Comparison of ENCODE assay signal across 3 cellular contexts in the genomic region with DNA sequence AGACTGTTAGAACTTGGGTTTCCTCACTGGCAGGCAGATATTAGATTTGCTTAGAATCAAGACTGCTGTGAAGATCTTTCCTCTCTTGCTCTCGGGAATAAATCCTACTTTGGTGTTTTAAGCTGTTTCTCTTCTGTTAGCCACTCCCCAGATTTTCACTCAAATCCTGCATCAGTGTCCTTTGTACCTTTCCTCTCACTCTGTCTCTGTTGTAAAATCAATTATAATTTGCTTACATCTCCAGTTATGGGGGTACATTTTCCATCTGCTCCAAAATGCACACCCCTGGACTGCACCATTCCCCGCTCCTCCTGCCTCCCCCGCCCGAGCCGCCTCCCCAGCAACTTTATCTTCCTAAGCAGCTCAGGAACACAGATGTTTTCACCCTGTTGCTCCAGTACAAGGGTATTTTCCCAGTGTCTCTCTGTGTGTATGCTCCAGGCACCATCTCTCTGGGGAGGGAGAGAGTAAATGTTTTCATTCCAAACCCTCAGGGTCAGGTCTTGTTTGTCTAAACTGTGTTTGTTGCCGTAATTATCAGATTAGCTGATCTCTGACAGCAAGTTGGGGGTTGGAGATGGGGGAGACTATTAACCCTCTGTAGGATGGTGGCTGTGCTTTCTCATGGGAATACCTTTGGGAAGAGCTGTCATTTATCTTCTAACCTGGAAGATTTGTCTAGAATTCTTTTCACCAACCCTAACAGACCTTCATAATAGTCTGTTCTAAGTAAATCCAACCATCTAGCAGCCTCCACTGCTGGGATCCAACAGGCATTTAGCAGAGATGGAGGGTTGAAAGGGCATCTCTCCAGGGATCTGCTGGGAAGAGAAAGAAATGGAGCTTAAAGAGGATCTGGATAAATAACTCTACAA.
TF ChIP-seq lines count a peak whose summit lies in the region.

No MANE protein-coding gene starts in this region.

TF ChIP-seq in SK-N-SH, 30 proteins besides CTCF, POLR2A, EP300 and RAD21 (continues in another document):
- TF ChIP-seq, protein P1, sequence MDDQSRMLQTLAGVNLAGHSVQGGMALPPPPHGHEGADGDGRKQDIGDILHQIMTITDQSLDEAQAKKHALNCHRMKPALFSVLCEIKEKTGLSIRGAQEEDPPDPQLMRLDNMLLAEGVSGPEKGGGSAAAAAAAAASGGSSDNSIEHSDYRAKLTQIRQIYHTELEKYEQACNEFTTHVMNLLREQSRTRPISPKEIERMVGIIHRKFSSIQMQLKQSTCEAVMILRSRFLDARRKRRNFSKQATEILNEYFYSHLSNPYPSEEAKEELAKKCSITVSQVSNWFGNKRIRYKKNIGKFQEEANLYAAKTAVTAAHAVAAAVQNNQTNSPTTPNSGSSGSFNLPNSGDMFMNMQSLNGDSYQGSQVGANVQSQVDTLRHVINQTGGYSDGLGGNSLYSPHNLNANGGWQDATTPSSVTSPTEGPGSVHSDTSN (IDR thresholded peaks at IDR 0.05) = no peak
- TF ChIP-seq, protein P2, sequence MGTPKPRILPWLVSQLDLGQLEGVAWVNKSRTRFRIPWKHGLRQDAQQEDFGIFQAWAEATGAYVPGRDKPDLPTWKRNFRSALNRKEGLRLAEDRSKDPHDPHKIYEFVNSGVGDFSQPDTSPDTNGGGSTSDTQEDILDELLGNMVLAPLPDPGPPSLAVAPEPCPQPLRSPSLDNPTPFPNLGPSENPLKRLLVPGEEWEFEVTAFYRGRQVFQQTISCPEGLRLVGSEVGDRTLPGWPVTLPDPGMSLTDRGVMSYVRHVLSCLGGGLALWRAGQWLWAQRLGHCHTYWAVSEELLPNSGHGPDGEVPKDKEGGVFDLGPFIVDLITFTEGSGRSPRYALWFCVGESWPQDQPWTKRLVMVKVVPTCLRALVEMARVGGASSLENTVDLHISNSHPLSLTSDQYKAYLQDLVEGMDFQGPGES (IDR thresholded peaks at IDR 0.05; ENCODE audit: low read depth, low read length) = no peak
- TF ChIP-seq, protein P3, sequence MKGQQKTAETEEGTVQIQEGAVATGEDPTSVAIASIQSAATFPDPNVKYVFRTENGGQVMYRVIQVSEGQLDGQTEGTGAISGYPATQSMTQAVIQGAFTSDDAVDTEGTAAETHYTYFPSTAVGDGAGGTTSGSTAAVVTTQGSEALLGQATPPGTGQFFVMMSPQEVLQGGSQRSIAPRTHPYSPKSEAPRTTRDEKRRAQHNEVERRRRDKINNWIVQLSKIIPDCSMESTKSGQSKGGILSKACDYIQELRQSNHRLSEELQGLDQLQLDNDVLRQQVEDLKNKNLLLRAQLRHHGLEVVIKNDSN (IDR thresholded peaks at IDR 0.05; ENCODE audit: borderline replicate concordance, low read depth) = no peak
- TF ChIP-seq, protein P4, sequence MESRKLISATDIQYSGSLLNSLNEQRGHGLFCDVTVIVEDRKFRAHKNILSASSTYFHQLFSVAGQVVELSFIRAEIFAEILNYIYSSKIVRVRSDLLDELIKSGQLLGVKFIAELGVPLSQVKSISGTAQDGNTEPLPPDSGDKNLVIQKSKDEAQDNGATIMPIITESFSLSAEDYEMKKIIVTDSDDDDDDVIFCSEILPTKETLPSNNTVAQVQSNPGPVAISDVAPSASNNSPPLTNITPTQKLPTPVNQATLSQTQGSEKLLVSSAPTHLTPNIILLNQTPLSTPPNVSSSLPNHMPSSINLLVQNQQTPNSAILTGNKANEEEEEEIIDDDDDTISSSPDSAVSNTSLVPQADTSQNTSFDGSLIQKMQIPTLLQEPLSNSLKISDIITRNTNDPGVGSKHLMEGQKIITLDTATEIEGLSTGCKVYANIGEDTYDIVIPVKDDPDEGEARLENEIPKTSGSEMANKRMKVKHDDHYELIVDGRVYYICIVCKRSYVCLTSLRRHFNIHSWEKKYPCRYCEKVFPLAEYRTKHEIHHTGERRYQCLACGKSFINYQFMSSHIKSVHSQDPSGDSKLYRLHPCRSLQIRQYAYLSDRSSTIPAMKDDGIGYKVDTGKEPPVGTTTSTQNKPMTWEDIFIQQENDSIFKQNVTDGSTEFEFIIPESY (IDR thresholded peaks at IDR 0.05; ENCODE audit: borderline replicate concordance, low read depth) = no peak
- TF ChIP-seq, protein P5, sequence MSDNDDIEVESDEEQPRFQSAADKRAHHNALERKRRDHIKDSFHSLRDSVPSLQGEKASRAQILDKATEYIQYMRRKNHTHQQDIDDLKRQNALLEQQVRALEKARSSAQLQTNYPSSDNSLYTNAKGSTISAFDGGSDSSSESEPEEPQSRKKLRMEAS (IDR thresholded peaks at IDR 0.05; ENCODE audit: low read depth) = no peak
- TF ChIP-seq SIN3A (IDR thresholded peaks at IDR 0.05; ENCODE audit: borderline replicate concordance, low read depth, low read length) = no peak
- no peak for TF ChIP-seq FOXM1 (IDR thresholded peaks at IDR 0.05; ENCODE audit: low read depth)

TF ChIP-seq in SK-N-SH treated with all-trans-retinoic acid at 6 μM for 48 hours, 23 proteins besides CTCF, POLR2A, EP300 and RAD21:
- TF ChIP-seq ZNF565 (CRISPR knock-in tag; conservative IDR thresholded peaks at IDR 0.05; ENCODE audit: low read depth) = no peak
- TF ChIP-seq, protein P6, sequence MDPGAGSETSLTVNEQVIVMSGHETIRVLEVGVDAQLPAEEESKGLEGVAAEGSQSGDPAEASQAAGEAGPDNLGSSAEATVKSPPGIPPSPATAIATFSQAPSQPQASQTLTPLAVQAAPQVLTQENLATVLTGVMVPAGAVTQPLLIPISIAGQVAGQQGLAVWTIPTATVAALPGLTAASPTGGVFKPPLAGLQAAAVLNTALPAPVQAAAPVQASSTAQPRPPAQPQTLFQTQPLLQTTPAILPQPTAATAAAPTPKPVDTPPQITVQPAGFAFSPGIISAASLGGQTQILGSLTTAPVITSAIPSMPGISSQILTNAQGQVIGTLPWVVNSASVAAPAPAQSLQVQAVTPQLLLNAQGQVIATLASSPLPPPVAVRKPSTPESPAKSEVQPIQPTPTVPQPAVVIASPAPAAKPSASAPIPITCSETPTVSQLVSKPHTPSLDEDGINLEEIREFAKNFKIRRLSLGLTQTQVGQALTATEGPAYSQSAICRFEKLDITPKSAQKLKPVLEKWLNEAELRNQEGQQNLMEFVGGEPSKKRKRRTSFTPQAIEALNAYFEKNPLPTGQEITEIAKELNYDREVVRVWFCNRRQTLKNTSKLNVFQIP (CRISPR knock-in tag; IDR thresholded peaks at IDR 0.05; ENCODE audit: borderline replicate concordance, low read depth) = no peak
- no peak for TF ChIP-seq ARNTL (CRISPR knock-in tag; IDR thresholded peaks at IDR 0.05; ENCODE audit: borderline replicate concordance, low read depth)
- no peak for TF ChIP-seq PPARA (CRISPR knock-in tag; IDR thresholded peaks at IDR 0.05; ENCODE audit: borderline replicate concordance)
- TF ChIP-seq, protein P7, sequence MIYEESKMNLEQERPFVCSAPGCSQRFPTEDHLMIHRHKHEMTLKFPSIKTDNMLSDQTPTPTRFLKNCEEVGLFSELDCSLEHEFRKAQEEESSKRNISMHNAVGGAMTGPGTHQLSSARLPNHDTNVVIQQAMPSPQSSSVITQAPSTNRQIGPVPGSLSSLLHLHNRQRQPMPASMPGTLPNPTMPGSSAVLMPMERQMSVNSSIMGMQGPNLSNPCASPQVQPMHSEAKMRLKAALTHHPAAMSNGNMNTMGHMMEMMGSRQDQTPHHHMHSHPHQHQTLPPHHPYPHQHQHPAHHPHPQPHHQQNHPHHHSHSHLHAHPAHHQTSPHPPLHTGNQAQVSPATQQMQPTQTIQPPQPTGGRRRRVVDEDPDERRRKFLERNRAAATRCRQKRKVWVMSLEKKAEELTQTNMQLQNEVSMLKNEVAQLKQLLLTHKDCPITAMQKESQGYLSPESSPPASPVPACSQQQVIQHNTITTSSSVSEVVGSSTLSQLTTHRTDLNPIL (CRISPR knock-in tag; IDR thresholded peaks at IDR 0.05; ENCODE audit: low read depth) = no peak
- TF ChIP-seq, protein P8, sequence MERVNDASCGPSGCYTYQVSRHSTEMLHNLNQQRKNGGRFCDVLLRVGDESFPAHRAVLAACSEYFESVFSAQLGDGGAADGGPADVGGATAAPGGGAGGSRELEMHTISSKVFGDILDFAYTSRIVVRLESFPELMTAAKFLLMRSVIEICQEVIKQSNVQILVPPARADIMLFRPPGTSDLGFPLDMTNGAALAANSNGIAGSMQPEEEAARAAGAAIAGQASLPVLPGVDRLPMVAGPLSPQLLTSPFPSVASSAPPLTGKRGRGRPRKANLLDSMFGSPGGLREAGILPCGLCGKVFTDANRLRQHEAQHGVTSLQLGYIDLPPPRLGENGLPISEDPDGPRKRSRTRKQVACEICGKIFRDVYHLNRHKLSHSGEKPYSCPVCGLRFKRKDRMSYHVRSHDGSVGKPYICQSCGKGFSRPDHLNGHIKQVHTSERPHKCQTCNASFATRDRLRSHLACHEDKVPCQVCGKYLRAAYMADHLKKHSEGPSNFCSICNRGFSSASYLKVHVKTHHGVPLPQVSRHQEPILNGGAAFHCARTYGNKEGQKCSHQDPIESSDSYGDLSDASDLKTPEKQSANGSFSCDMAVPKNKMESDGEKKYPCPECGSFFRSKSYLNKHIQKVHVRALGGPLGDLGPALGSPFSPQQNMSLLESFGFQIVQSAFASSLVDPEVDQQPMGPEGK (CRISPR knock-in tag; IDR thresholded peaks at IDR 0.05; ENCODE audit: borderline replicate concordance) = no peak
- TF ChIP-seq CSDC2 (CRISPR knock-in tag; IDR thresholded peaks at IDR 0.05) = no peak
- TF ChIP-seq GLIS3 (CRISPR knock-in tag; IDR thresholded peaks at IDR 0.05) = no peak

TF ChIP-seq in WTC11, 78 proteins besides CTCF, POLR2A, EP300 and RAD21 (continued from another document and continues in another):
- TF ChIP-seq, protein P9, sequence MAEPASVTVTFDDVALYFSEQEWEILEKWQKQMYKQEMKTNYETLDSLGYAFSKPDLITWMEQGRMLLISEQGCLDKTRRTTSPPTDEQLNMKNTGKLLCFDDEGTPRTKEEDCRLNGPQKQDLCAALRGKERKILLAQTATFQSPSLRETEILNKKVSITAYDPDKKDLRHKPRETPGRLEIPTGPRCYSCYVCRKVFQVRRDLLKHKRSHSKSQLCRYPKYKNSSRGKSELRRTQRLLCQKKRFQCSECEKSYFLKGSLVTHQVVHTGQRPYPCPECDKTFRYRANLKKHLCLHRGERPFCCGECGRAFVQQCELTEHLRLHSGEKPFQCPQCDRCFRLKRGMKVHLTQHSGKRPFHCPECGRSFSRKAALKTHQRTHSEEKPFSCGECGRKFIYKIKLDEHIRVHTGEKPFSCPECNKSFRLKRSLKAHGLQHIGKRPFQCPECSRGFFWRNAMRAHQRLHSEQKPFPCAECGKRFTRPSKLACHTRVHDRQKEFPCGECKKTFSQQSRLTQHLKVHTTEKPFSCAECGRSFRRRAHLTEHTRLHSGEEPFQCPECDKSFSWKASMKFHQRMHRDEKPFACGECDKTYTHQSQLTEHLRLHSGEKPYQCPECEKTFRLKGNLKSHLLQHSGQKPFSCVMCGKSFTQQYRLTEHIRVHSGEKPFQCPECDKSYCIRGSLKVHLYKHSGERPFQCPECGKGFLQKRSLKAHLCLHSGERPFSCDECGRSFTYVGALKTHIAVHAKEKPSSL (CRISPR knock-in tag; conservative IDR thresholded peaks at IDR 0.05) = no peak
- no peak for TF ChIP-seq ZNF232 (CRISPR knock-in tag; IDR thresholded peaks at IDR 0.05)
- no peak for TF ChIP-seq NR2C2 (CRISPR knock-in tag; IDR thresholded peaks at IDR 0.05)
- TF ChIP-seq ZNF219 (CRISPR knock-in tag; IDR thresholded peaks at IDR 0.05; ENCODE audit: borderline replicate concordance) = no peak
- no peak for TF ChIP-seq MXD4 (CRISPR knock-in tag; IDR thresholded peaks at IDR 0.05; ENCODE audit: borderline replicate concordance)
- TF ChIP-seq, protein P10, sequence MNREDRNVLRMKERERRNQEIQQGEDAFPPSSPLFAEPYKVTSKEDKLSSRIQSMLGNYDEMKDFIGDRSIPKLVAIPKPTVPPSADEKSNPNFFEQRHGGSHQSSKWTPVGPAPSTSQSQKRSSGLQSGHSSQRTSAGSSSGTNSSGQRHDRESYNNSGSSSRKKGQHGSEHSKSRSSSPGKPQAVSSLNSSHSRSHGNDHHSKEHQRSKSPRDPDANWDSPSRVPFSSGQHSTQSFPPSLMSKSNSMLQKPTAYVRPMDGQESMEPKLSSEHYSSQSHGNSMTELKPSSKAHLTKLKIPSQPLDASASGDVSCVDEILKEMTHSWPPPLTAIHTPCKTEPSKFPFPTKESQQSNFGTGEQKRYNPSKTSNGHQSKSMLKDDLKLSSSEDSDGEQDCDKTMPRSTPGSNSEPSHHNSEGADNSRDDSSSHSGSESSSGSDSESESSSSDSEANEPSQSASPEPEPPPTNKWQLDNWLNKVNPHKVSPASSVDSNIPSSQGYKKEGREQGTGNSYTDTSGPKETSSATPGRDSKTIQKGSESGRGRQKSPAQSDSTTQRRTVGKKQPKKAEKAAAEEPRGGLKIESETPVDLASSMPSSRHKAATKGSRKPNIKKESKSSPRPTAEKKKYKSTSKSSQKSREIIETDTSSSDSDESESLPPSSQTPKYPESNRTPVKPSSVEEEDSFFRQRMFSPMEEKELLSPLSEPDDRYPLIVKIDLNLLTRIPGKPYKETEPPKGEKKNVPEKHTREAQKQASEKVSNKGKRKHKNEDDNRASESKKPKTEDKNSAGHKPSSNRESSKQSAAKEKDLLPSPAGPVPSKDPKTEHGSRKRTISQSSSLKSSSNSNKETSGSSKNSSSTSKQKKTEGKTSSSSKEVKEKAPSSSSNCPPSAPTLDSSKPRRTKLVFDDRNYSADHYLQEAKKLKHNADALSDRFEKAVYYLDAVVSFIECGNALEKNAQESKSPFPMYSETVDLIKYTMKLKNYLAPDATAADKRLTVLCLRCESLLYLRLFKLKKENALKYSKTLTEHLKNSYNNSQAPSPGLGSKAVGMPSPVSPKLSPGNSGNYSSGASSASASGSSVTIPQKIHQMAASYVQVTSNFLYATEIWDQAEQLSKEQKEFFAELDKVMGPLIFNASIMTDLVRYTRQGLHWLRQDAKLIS (CRISPR knock-in tag; IDR thresholded peaks at IDR 0.05; ENCODE audit: borderline replicate concordance) = no peak
- TF ChIP-seq, protein P11, sequence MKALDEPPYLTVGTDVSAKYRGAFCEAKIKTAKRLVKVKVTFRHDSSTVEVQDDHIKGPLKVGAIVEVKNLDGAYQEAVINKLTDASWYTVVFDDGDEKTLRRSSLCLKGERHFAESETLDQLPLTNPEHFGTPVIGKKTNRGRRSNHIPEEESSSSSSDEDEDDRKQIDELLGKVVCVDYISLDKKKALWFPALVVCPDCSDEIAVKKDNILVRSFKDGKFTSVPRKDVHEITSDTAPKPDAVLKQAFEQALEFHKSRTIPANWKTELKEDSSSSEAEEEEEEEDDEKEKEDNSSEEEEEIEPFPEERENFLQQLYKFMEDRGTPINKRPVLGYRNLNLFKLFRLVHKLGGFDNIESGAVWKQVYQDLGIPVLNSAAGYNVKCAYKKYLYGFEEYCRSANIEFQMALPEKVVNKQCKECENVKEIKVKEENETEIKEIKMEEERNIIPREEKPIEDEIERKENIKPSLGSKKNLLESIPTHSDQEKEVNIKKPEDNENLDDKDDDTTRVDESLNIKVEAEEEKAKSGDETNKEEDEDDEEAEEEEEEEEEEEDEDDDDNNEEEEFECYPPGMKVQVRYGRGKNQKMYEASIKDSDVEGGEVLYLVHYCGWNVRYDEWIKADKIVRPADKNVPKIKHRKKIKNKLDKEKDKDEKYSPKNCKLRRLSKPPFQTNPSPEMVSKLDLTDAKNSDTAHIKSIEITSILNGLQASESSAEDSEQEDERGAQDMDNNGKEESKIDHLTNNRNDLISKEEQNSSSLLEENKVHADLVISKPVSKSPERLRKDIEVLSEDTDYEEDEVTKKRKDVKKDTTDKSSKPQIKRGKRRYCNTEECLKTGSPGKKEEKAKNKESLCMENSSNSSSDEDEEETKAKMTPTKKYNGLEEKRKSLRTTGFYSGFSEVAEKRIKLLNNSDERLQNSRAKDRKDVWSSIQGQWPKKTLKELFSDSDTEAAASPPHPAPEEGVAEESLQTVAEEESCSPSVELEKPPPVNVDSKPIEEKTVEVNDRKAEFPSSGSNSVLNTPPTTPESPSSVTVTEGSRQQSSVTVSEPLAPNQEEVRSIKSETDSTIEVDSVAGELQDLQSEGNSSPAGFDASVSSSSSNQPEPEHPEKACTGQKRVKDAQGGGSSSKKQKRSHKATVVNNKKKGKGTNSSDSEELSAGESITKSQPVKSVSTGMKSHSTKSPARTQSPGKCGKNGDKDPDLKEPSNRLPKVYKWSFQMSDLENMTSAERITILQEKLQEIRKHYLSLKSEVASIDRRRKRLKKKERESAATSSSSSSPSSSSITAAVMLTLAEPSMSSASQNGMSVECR (CRISPR knock-in tag; IDR thresholded peaks at IDR 0.05; ENCODE audit: borderline replicate concordance) = no peak
- no peak for TF ChIP-seq ATF1 (CRISPR knock-in tag; IDR thresholded peaks at IDR 0.05)
- TF ChIP-seq RELA (CRISPR knock-in tag; IDR thresholded peaks at IDR 0.05; ENCODE audit: borderline replicate concordance) = no peak
- no peak for TF ChIP-seq KAT7 (CRISPR knock-in tag; IDR thresholded peaks at IDR 0.05; ENCODE audit: borderline replicate concordance)
